In genomic region chr9:12889402-12890106, GRCh38 we compare ENCODE assay signal across 27 cellular contexts.
"Had no signal": no experiment of that assay in that cellular context is flagged by ENCODE, and none has a peak within 500 bp of the region (broad histone marks: within the 10 kb centered on the region; RNA-seq: fewer than 3 reads in every experiment).

No MANE protein-coding gene starts in this region.

- ATAC-seq: activated naive CD4-positive, alpha-beta T cell treated with anti-CD3 and anti-CD28 coated beads, Interleukin-2, amount 50 U/mL, for 72 hours; activated naive CD8-positive, alpha-beta T cell treated with anti-CD3 and anti-CD28 coated beads, Interleukin-2, amount 50 U/mL, for 24 hours; activated T-cell treated with anti-CD3 and anti-CD28 coated beads, Interleukin-2, amount 50 U/mL, for 4 hours had no signal

- H3K27ac Mint-ChIP-seq: activated naive CD4-positive, alpha-beta T cell treated with anti-CD3 and anti-CD28 coated beads, Interleukin-2, amount 50 U/mL, for 72 hours; activated naive CD8-positive, alpha-beta T cell treated with anti-CD3 and anti-CD28 coated beads, Interleukin-2, amount 50 U/mL, for 24 hours; brain had no signal

- H3K4me1 Mint-ChIP-seq: activated naive CD8-positive, alpha-beta T cell treated with anti-CD3 and anti-CD28 coated beads, Interleukin-2, amount 50 U/mL, for 24 hours; brain had no signal

- H3K4me1 ChIP-seq: Peyer's patch, SJCRH30 had no signal

- H3K36me3 ChIP-seq: Peyer's patch, SJCRH30 had no signal

- H3K9ac ChIP-seq: SK-N-SH had no signal

- H3K4me3 Mint-ChIP-seq: activated naive CD8-positive, alpha-beta T cell treated with anti-CD3 and anti-CD28 coated beads, Interleukin-2, amount 50 U/mL, for 24 hours; activated T-cell treated with anti-CD3 and anti-CD28 coated beads, Interleukin-2, amount 50 U/mL, for 4 hours; brain had no signal

- H3K9me2 ChIP-seq: SK-N-SH had no signal

- H3K27me3 Mint-ChIP-seq: activated naive CD8-positive, alpha-beta T cell treated with anti-CD3 and anti-CD28 coated beads, Interleukin-2, amount 50 U/mL, for 24 hours had no signal

- H3K27me3 ChIP-seq: Peyer's patch, SJCRH30 had no signal

- H3K9me3 ChIP-seq: Peyer's patch had no signal

- DNase-seq: activated CD4-positive, alpha-beta T cell treated with anti-CD3 and anti-CD28 coated beads for 48 hours; activated CD4-positive, alpha-beta T cell treated with anti-CD3 and anti-CD28 coated beads, Interleukin-2, amount 50 U/mL, for 48 hours; activated CD4-positive, CD25-positive, alpha-beta regulatory T cell treated with anti-CD3 and anti-CD28 coated beads, Interleukin-2, amount 50 U/mL, for 72 hours; activated effector memory CD4-positive, alpha-beta T cell treated with anti-CD3 and anti-CD28 coated beads, Interleukin-2, amount 50 U/mL, for 16 hours; activated naive CD4-positive, alpha-beta T cell treated with Interleukin-2 at 50 U/mL for 16 hours; activated naive CD8-positive, alpha-beta T cell treated with anti-CD3 and anti-CD28 coated beads, Interleukin-2, amount 50 U/mL, for 24 hours; activated T-cell treated with anti-CD3 and anti-CD28 coated beads, Interleukin-2, amount 50 U/mL, for 4 hours; amygdala; KG1; MV-4-11; NCI-H1092 treated with DMSO at 0.1 percent for 48 hours; NCI-H1436; NCI-H1694 treated with DMSO at 0.1 percent for 48 hours; NCI-H2029 treated with DMSO at 0.1 percent for 48 hours; NCI-H345; NCI-H510A; NCI-H526 treated with DMSO at 0.1 percent for 48 hours; NCI-H82; NK-92 treated with Interleukin-12 subunit alpha and Interleukin-12 subunit beta, amount 100 ng/mL, for 24 hours; Peyer's patch; Right ventricle myocardium superior; SJCRH30; SK-N-SH; T-helper 1 cell had no signal

- H3K4me3 ChIP-seq: Peyer's patch, SJCRH30 had no signal

- H3K4me2 ChIP-seq: SK-N-SH had no signal

- H3K27ac ChIP-seq: Peyer's patch, RWPE1, SJCRH30 had no signal
